In the genomic region with DNA sequence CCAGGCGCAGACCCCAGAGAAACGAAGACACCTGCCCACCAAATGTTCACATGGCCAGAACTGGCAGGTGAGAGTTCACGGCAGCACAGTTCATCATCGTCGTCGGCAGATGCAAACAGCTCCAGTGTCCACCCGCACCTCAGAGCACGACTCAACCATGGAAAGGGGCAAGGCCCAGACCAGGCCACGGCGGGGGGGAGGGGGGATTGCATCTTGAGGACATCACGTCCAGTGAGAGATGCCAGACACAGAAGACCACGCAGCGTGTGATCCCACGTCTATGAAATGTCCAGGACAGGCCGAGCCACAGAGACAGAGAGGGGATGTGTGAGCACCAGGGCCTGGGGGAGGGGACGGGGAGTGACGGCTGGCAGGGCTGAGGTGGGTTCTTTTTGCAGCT, we compare ENCODE assay signal across 12 cellular contexts. TPM values are rescaled to one million over a fixed set of nuclear protein-coding genes. Genes with fewer than 3 reads are reported as not detected.
A peak's percentile ranks its signal among the peaks of the same experiment; 100 is the strongest.
DNase-seq lines count a peak whose midpoint lies in the region; ATAC-seq lines count a peak whose summit lies in the region.
"Had no signal": no experiment of that assay in that cellular context is flagged by ENCODE, and none has a peak within 500 bp of the region (broad histone marks: within the 10 kb centered on the region; RNA-seq: fewer than 3 reads in every experiment).

No MANE protein-coding gene starts in this region.

- DNase-seq in middle frontal gyrus (ENCODE audit: extremely low spot score, low spot score) = no peak
- DNase-seq: activated naive CD8-positive, alpha-beta T cell treated with anti-CD3 and anti-CD28 coated beads, Interleukin-2, amount 10 ng/mL, durations not matched to agents 7 days and 5 days; C1 segment of cervical spinal cord; NCI-H446 treated with DMSO at 0.1 percent for 48 hours; PC-9; stimulated activated CD4-positive, alpha-beta T cell treated with anti-CD3 and anti-CD28 coated beads, Interleukin-4, amount 100 ng/mL, for 1 hour had no signal

- H3K9me3 Mint-ChIP-seq in IgD-negative memory B cell = no peaks in the 10 kb centered on the region
- H3K9me3 Mint-ChIP-seq: activated naive CD8-positive, alpha-beta T cell treated with anti-CD3 and anti-CD28 coated beads, Interleukin-2, amount 10 ng/mL, durations not matched to agents 7 days and 5 days; T-helper 1 cell treated with Interleukin-12 subunit alpha and Interleukin-12 subunit beta and Interleukin-4 antibody, amounts not matched to agents 30 μg/mL and 1 μg/mL, for 36 hours had no signal

- H3K27me3 ChIP-seq in iPS-15b (ENCODE audit: control insufficient read depth, insufficient read depth, low read length) = no peaks in the 10 kb centered on the region

- H3K27ac Mint-ChIP-seq in IgD-negative memory B cell = peak overlapping the region in 2 of 3 donors; percentile 84 to 86
- H3K27ac Mint-ChIP-seq: activated naive CD8-positive, alpha-beta T cell treated with anti-CD3 and anti-CD28 coated beads, Interleukin-2, amount 10 ng/mL, durations not matched to agents 7 days and 5 days; T-helper 1 cell treated with Interleukin-12 subunit alpha and Interleukin-12 subunit beta and Interleukin-4 antibody, amounts not matched to agents 30 μg/mL and 1 μg/mL, for 36 hours had no signal

- no peaks in the 10 kb centered on the region for H3K4me1 ChIP-seq in iPS-15b (ENCODE audit: control insufficient read depth, insufficient read depth, low read length)

- no peak for ATAC-seq in HG02571 (IDR thresholded peaks at IDR 0.05; ENCODE audit: unreplicated experiment)
- ATAC-seq: HCT116 had no signal

- H3K9me3 ChIP-seq in iPS-15b (ENCODE audit: control insufficient read depth, insufficient read depth, low read length) = no peaks in the 10 kb centered on the region

- H3K4me3 ChIP-seq in iPS-15b (ENCODE audit: low read depth, low read length) = no peak overlapping the region
- H3K4me3 ChIP-seq: PC-9 had no signal

- peaks cover 12 to 21% (median 16%) of the 10 kb centered on the region in 3 donors for H3K4me1 Mint-ChIP-seq in IgD-negative memory B cell

- peak overlapping the region; percentile 41 for H3K9ac ChIP-seq in iPS-15b (ENCODE audit: low read depth, low read length)

- H3K36me3 Mint-ChIP-seq in IgD-negative memory B cell = peaks cover 4% of the 10 kb centered on the region

- H3K27me3 Mint-ChIP-seq in IgD-negative memory B cell = no peaks in the 10 kb centered on the region
- H3K27me3 Mint-ChIP-seq: activated naive CD8-positive, alpha-beta T cell treated with anti-CD3 and anti-CD28 coated beads, Interleukin-2, amount 10 ng/mL, durations not matched to agents 7 days and 5 days had no signal

- H3K36me3 ChIP-seq in iPS-15b (ENCODE audit: control insufficient read depth, insufficient read depth, low read length) = peaks cover 45% of the 10 kb centered on the region

- H3K4me3 Mint-ChIP-seq in IgD-negative memory B cell = peak overlapping the region in 2 of 4 donors; percentile 28 to 76
- H3K4me3 Mint-ChIP-seq: activated naive CD8-positive, alpha-beta T cell treated with anti-CD3 and anti-CD28 coated beads, Interleukin-2, amount 10 ng/mL, durations not matched to agents 7 days and 5 days; T-helper 1 cell treated with Interleukin-12 subunit alpha and Interleukin-12 subunit beta and Interleukin-4 antibody, amounts not matched to agents 30 μg/mL and 1 μg/mL, for 36 hours had no signal

RNA-seq across cellular contexts. Expression of a gene that starts 7.3 kb away (rescaled TPM):
- polyA plus RNA-seq in IgD-negative memory B cell = 108 TPM

RNA-seq across cellular contexts. Expression of a gene that starts 16.0 kb away (rescaled TPM):
- not detected for polyA plus RNA-seq in IgD-negative memory B cell
- polyA plus RNA-seq: fibroblast of lung had no signal

RNA-seq across cellular contexts. Expression of a gene that starts 20.5 kb away (rescaled TPM):
- 1.7 TPM for polyA plus RNA-seq in IgD-negative memory B cell

RNA-seq across cellular contexts. Expression of a gene that starts 22.4 kb away (rescaled TPM):
- 41.9 TPM for polyA plus RNA-seq in IgD-negative memory B cell

RNA-seq across cellular contexts. Expression of a gene that starts 39.6 kb away (rescaled TPM):
- polyA plus RNA-seq in IgD-negative memory B cell = not detected
- polyA plus RNA-seq: fibroblast of lung had no signal
